29 cellular contexts compared by ENCODE assay signal in the genomic region with DNA sequence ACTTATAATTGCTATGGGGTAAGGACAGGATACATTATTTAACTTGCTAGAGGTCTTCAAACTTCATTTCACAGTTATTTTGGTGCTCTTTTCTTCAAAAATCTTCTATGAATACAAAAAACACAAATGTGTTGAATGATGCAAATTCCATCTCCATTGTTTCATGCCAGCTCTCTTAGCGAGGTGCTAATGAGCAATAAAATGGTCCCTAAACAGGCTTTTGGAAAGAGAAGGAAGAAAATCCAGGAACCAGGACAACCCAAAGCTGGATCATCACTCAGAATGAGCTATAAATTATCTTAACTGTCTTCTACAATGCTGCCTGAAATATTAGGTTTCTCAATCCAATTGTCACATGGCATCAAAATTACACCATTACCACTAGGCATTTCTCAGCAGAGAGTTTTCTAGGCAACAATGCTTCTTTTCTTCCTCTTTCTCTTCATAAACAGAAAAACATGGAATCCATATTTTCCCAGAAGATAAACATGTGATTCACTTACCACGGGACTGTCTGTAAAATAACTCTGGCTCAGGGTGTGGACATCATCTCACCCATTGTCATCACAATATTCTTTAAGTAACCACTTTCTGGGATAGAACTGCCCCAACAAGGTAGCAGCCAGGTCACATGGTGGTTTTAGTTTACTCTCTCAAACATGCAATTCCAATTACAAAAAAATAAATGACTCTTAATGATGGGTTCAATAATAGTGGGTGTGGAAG.
A peak's percentile ranks its signal among the peaks of the same experiment; 100 is the strongest.
DNase-seq lines count a peak whose midpoint lies in the region; FAIRE-seq and TF ChIP-seq lines count a peak whose summit lies in the region.
"Had no signal": no experiment of that assay in that cellular context is flagged by ENCODE, and none has a peak within 500 bp of the region (broad histone marks: within the 10 kb centered on the region; RNA-seq: fewer than 3 reads in every experiment).

No MANE protein-coding gene starts in this region.

- no peaks in the 10 kb centered on the region for H3K36me3 ChIP-seq in breast epithelium
- no peaks in the 10 kb centered on the region for H3K36me3 ChIP-seq in esophagus muscularis mucosa
- H3K36me3 ChIP-seq: left lung, SJCRH30 had no signal

- H3K27ac Mint-ChIP-seq in MCF 10A (ENCODE audit: low read depth, unreplicated experiment), result peak overlapping the region; percentile 79
- H3K27ac Mint-ChIP-seq: activated CD8-positive, alpha-beta T cell treated with anti-CD3 and anti-CD28 coated beads, Interleukin-2, amount 10 ng/mL, durations not matched to agents 7 days and 5 days; activated naive CD4-positive, alpha-beta T cell treated with anti-CD3 and anti-CD28 coated beads, Interleukin-2, amount 50 U/mL, for 72 hours; activated T-helper 2 cell treated with anti-CD3 and anti-CD28 coated beads, Interferon-gamma antibody, Interleukin-2, Interleukin-4, amounts not matched to agents 10 μg/mL and 5 μg/mL and 100 μg/mL, durations not matched to agents 14 hours and 24 hours and 36 hours; CD4-positive, alpha-beta T cell; H9; mesothelial cell of epicardium; naive thymus-derived CD4-positive, alpha-beta T cell; stimulated activated naive B cell treated with anti-CD40 and anti-IgM and Interleukin-4, amounts not matched to agents 10 μg/mL and 1 μg/mL and 100 μg/mL, for 72 hours; T-helper 1 cell treated with Interleukin-12 subunit alpha and Interleukin-12 subunit beta and Interleukin-4 antibody, amounts not matched to agents 30 μg/mL and 1 μg/mL, for 36 hours had no signal

- BruUV-seq in MCF 10A (replicated peaks; lab: Mats Ljungman, UMichigan), result no TSS peak

- POLR2A ChIA-PET in MCF 10A (lab: Yijun Ruan, JAX), result interaction anchor here (0.6 to 2.7 kb wide), 6 partner anchors 12 to 339 kb away, joined by 3 to 10 read pairs (median 4); no protein-coding TSS in a partner anchor

- TF ChIP-seq CTCF in MCF 10A (IDR thresholded peaks at IDR 0.05; ENCODE audit: unreplicated experiment) (no peak), breast epithelium (IDR thresholded peaks at IDR 0.05) (no peak), choroid plexus epithelial cell (conservative IDR thresholded peaks at IDR 0.05; ENCODE audit: low read depth, low read length) (no peak), foreskin fibroblast (IDR thresholded peaks at IDR 0.05; ENCODE audit: low read depth, low read length) (no peak), esophagus muscularis mucosa (IDR thresholded peaks at IDR 0.05) (no peak)

- H3K4me3 ChIP-seq in breast epithelium, result no peak overlapping the region
- H3K4me3 ChIP-seq in choroid plexus epithelial cell (ENCODE audit: low read depth, low read length), result no peak overlapping the region
- no peak overlapping the region for H3K4me3 ChIP-seq in foreskin fibroblast (ENCODE audit: low read depth in 1 of 2, low read length in 2 of 2)
- H3K4me3 ChIP-seq in esophagus muscularis mucosa, result no peak overlapping the region
- H3K4me3 ChIP-seq: left lung, psoas muscle, SJCRH30 had no signal

- DNase-seq in MCF 10A (ENCODE audit: unreplicated experiment) (no peak), breast epithelium (ENCODE audit: low spot score in 2 of 2) (no peak), choroid plexus epithelial cell (ENCODE audit: low read depth) (peak; percentile 41), foreskin fibroblast (peak; percentile 16 to 36), NCI-H146 treated with DMSO at 0.1 percent for 48 hours (lab: John Stamatoyannopoulos, UW; ENCODE audit: unreplicated experiment) (no peak), putamen (ENCODE audit: low spot score) (no peak), esophagus muscularis mucosa (ENCODE audit: extremely low spot score) (no peak), GM12891 (ENCODE audit: insufficient read length, low spot score) (no peak)
- DNase-seq: activated CD8-positive, alpha-beta T cell treated with anti-CD3 and anti-CD28 coated beads, Interleukin-2, amount 10 ng/mL, durations not matched to agents 7 days and 5 days; AML-193; aorta; CD4-positive, alpha-beta T cell; dermis blood vessel endothelial cell; H9; left lung; naive thymus-derived CD4-positive, alpha-beta T cell; NCI-H1436; NCI-H345; NCI-H774; nucleus accumbens; psoas muscle; SJCRH30; stimulated activated CD4-positive, alpha-beta T cell treated with anti-CD3 and anti-CD28 coated beads, Interleukin-15, amount 100 ng/mL, for 24 hours; stimulated activated naive B cell treated with anti-CD40 and anti-IgM and Interleukin-4, amounts not matched to agents 10 μg/mL and 1 μg/mL and 100 μg/mL, for 72 hours had no signal

- CTCF ChIA-PET in MCF 10A (lab: Yijun Ruan, JAX), result interaction anchor here (0.7 to 1.9 kb wide), 2 partner anchors 339 to 811 kb away, joined by 3 to 5 read pairs; no protein-coding TSS in a partner anchor

- FAIRE-seq in GM12891 (lab: Jason Lieb, UNC), result no peak

- H3K4me1 Mint-ChIP-seq in MCF 10A (ENCODE audit: insufficient read depth, unreplicated experiment), result peaks cover 12% of the 10 kb centered on the region
- H3K4me1 Mint-ChIP-seq: central memory CD8-positive, alpha-beta T cell; naive thymus-derived CD4-positive, alpha-beta T cell; stimulated activated naive B cell treated with anti-CD40 and anti-IgM and Interleukin-4, amounts not matched to agents 10 μg/mL and 1 μg/mL and 100 μg/mL, for 72 hours had no signal

- no peak for TF ChIP-seq EP300 in esophagus muscularis mucosa (IDR thresholded peaks at IDR 0.05)

- H3K4me1 ChIP-seq in breast epithelium (no peaks in the 10 kb centered on the region), esophagus muscularis mucosa (no peaks in the 10 kb centered on the region)
- H3K4me1 ChIP-seq: left lung, psoas muscle, SJCRH30 had no signal

- H3K27me3 Mint-ChIP-seq in MCF 10A (ENCODE audit: insufficient read depth, unreplicated experiment), result no peaks in the 10 kb centered on the region
- H3K27me3 Mint-ChIP-seq: CD4-positive, alpha-beta T cell; central memory CD8-positive, alpha-beta T cell; naive thymus-derived CD4-positive, alpha-beta T cell; stimulated activated naive B cell treated with anti-CD40 and anti-IgM and Interleukin-4, amounts not matched to agents 10 μg/mL and 1 μg/mL and 100 μg/mL, for 72 hours had no signal

- TF ChIP-seq POLR2A in breast epithelium (IDR thresholded peaks at IDR 0.05) (no peak), esophagus muscularis mucosa (IDR thresholded peaks at IDR 0.05; ENCODE audit: low read depth) (no peak), GM12891 (IDR thresholded peaks at IDR 0.05; ENCODE audit: low read depth, low read length) (no peak)

- H3K27ac ChIP-seq in breast epithelium, result no peak overlapping the region
- no peak overlapping the region for H3K27ac ChIP-seq in esophagus muscularis mucosa (replicated peaks in 1 of 4)
- H3K27ac ChIP-seq: left lung, psoas muscle, SJCRH30 had no signal

- H3K9me3 ChIP-seq in breast epithelium (no peaks in the 10 kb centered on the region), esophagus muscularis mucosa (no peaks in the 10 kb centered on the region)
- H3K9me3 ChIP-seq: psoas muscle, SJCRH30 had no signal

- no peak overlapping the region for H3K4me3 Mint-ChIP-seq in MCF 10A (ENCODE audit: unreplicated experiment)
- H3K4me3 Mint-ChIP-seq: activated CD8-positive, alpha-beta T cell treated with anti-CD3 and anti-CD28 coated beads, Interleukin-2, amount 10 ng/mL, durations not matched to agents 7 days and 5 days; CD4-positive, alpha-beta T cell; central memory CD8-positive, alpha-beta T cell; H9; mesothelial cell of epicardium; naive thymus-derived CD4-positive, alpha-beta T cell; stimulated activated naive B cell treated with anti-CD40 and anti-IgM and Interleukin-4, amounts not matched to agents 10 μg/mL and 1 μg/mL and 100 μg/mL, for 72 hours; T-helper 1 cell treated with Interleukin-12 subunit alpha and Interleukin-12 subunit beta and Interleukin-4 antibody, amounts not matched to agents 30 μg/mL and 1 μg/mL, for 36 hours had no signal

- 83% methylated on average over 2 of the region's 2 CpGs for WGBS in esophagus muscularis mucosa

- H3K36me3 Mint-ChIP-seq in MCF 10A (ENCODE audit: insufficient read depth, unreplicated experiment), result no peaks in the 10 kb centered on the region
- H3K36me3 Mint-ChIP-seq: activated naive CD4-positive, alpha-beta T cell treated with anti-CD3 and anti-CD28 coated beads, Interleukin-2, amount 50 U/mL, for 72 hours; mesothelial cell of epicardium; naive thymus-derived CD4-positive, alpha-beta T cell; stimulated activated naive B cell treated with anti-CD40 and anti-IgM and Interleukin-4, amounts not matched to agents 10 μg/mL and 1 μg/mL and 100 μg/mL, for 72 hours had no signal

- no peaks in the 10 kb centered on the region for H3K27me3 ChIP-seq in breast epithelium
- no peaks in the 10 kb centered on the region for H3K27me3 ChIP-seq in esophagus muscularis mucosa
- H3K27me3 ChIP-seq: left lung, SJCRH30 had no signal

- intact Hi-C loops in MCF 10A (cut with micrococcal nuclease), result no loop called here
- intact Hi-C loops in breast epithelium (cut with DNase I; ENCODE audit: low total_unique reads), result no loop called here
- intact Hi-C loops in esophagus muscularis mucosa (cut with DNase I), result no loop called here

- peaks cover 18% of the 10 kb centered on the region for H3K9me3 Mint-ChIP-seq in MCF 10A (ENCODE audit: unreplicated experiment)

TF ChIP-seq in GM12891, 5 proteins besides CTCF, POLR2A, EP300 and RAD21:
- TF ChIP-seq PAX5 (IDR thresholded peaks at IDR 0.05; ENCODE audit: insufficient read depth, low read length, severe bottlenecking) (no peak), TAF1 (IDR thresholded peaks at IDR 0.05; ENCODE audit: low read depth, low read length) (no peak), SPI1 (IDR thresholded peaks at IDR 0.05; ENCODE audit: low read depth, low read length) (no peak), POU2F2 (IDR thresholded peaks at IDR 0.05; ENCODE audit: low read depth, low read length) (no peak), POLR2AphosphoS5 (IDR thresholded peaks at IDR 0.05; ENCODE audit: low read depth, low read length) (no peak)
TF ChIP-seq in GM12891: peak in this region for 0.

Comparison
In these comparisons a context has a peak if more than half of its experiments do, and no peak if none do; other contexts are left out.
1. DNase-seq: peak in choroid plexus epithelial cell (single experiment) and foreskin fibroblast (2 of 2); none in MCF 10A (single experiment), breast epithelium (0 of 2), NCI-H146 treated with DMSO at 0.1 percent for 48 hours (single experiment), putamen (single experiment), esophagus muscularis mucosa (single experiment) and GM12891 (single experiment).